18 cellular contexts compared by ENCODE assay signal in genomic region chr6:46407246-46407645, GRCh38.
DNase-seq lines count a peak whose midpoint lies in the region; ATAC-seq and TF ChIP-seq lines count a peak whose summit lies in the region.
"Had no signal": no experiment of that assay in that cellular context is flagged by ENCODE, and none has a peak within 500 bp of the region (broad histone marks: within the 10 kb centered on the region; RNA-seq: fewer than 3 reads in every experiment).

No MANE protein-coding gene starts in this region.

- peaks cover 13% of the 10 kb centered on the region for H3K79me2 ChIP-seq in parathyroid adenoma

- TF ChIP-seq CTCF in parathyroid adenoma (IDR thresholded peaks at IDR 0.05) (no peak), thoracic aorta (IDR thresholded peaks at IDR 0.05) (no peak), body of pancreas (IDR thresholded peaks at IDR 0.05) (no peak)

- TF ChIP-seq POLR2A in body of pancreas (IDR thresholded peaks at IDR 0.05) = no peak

- H3K4me1 ChIP-seq in parathyroid adenoma = peaks cover 11% of the 10 kb centered on the region
- peaks cover 36 to 55% of the 10 kb centered on the region in 2 donors for H3K4me1 ChIP-seq in thoracic aorta (ENCODE audit: control insufficient read depth in 1 of 2, low read depth in 2 of 2)
- H3K4me1 ChIP-seq in body of pancreas = peaks cover 5% of the 10 kb centered on the region
- H3K4me1 ChIP-seq: HAP-1 had no signal

- peak overlapping the region; percentile 5 for H3K4me2 ChIP-seq in parathyroid adenoma (ENCODE audit: low read length)

- no peak for DNase-seq in Right ventricle myocardium inferior (ENCODE audit: missing footprints)
- no peak for DNase-seq in cardiac septum (ENCODE audit: low spot score)
- peak; percentile 53 for DNase-seq in fibroblast of peridontal ligament (ENCODE audit: extremely low read depth)
- no peak for DNase-seq in thoracic aorta (ENCODE audit: low spot score)
- DNase-seq in islet precursor cell = no peak
- no peak for DNase-seq in body of pancreas
- DNase-seq in T-helper 1 cell = no peak
- DNase-seq: DMS79 treated with DMSO at 0.1 percent for 48 hours, KG1, MV-4-11, NCI-H1417 treated with DMSO at 0.1 percent for 48 hours, NCI-H187 treated with DMSO at 0.1 percent for 48 hours, NCI-H524, NCI-H82, OCI-M1 had no signal

- WGBS in body of pancreas, 2 donors = 86 to 88% methylated on average over 3 of the region's 3 CpGs

- H3K9me3 ChIP-seq in parathyroid adenoma (ENCODE audit: control insufficient read depth, low read length) = no peaks in the 10 kb centered on the region
- H3K9me3 ChIP-seq in thoracic aorta = no peaks in the 10 kb centered on the region
- H3K9me3 ChIP-seq in body of pancreas = no peaks in the 10 kb centered on the region
- H3K9me3 ChIP-seq: HAP-1 had no signal

- no peaks in the 10 kb centered on the region for H3K36me3 ChIP-seq in parathyroid adenoma (ENCODE audit: control insufficient read depth, insufficient read depth, low read length)
- no peaks in the 10 kb centered on the region for H3K36me3 ChIP-seq in thoracic aorta
- no peaks in the 10 kb centered on the region for H3K36me3 ChIP-seq in body of pancreas (replicated peaks in 1 of 2; ENCODE audit: insufficient read depth in 1 of 2, low read depth in 2 of 2)
- H3K36me3 ChIP-seq: HAP-1 had no signal

- peak; percentile 11 for ATAC-seq in Right ventricle myocardium inferior
- ATAC-seq in thoracic aorta (ENCODE audit: insufficient number of reproducible peaks, low FRiP score, low read depth) = no peak
- no peak for ATAC-seq in body of pancreas

- no peak overlapping the region for H3K9ac ChIP-seq in parathyroid adenoma

- H3K27ac ChIP-seq in parathyroid adenoma (no peak overlapping the region), thoracic aorta (peak overlapping the region in 1 of 2 donors; percentile 44), body of pancreas (no peak overlapping the region)
- H3K27ac ChIP-seq: 22Rv1 had no signal

- peak overlapping the region; percentile 57 for H2AFZ ChIP-seq in parathyroid adenoma

- intact Hi-C loops in Right ventricle myocardium inferior (cut with DNase I) = no loop called here
- intact Hi-C loops in cardiac septum (cut with DNase I) = no loop called here
- intact Hi-C loops in body of pancreas (cut with DNase I) = loop anchor here (5.0 kb wide), 1 partner anchor 315 kb away; no protein-coding TSS in a partner anchor

- H3K4me3 ChIP-seq in parathyroid adenoma (ENCODE audit: low read depth, low read length) (no peak overlapping the region), thoracic aorta (peak overlapping the region; percentile 6), body of pancreas (no peak overlapping the region)
- H3K4me3 ChIP-seq: HAP-1 had no signal

- no peaks in the 10 kb centered on the region for H3K27me3 ChIP-seq in parathyroid adenoma (ENCODE audit: control insufficient read depth, insufficient read depth, low read length)
- H3K27me3 ChIP-seq in thoracic aorta (replicated peaks; ENCODE audit: insufficient read depth) = no peaks in the 10 kb centered on the region
- H3K27me3 ChIP-seq in body of pancreas = no peaks in the 10 kb centered on the region
